In the genomic region with DNA sequence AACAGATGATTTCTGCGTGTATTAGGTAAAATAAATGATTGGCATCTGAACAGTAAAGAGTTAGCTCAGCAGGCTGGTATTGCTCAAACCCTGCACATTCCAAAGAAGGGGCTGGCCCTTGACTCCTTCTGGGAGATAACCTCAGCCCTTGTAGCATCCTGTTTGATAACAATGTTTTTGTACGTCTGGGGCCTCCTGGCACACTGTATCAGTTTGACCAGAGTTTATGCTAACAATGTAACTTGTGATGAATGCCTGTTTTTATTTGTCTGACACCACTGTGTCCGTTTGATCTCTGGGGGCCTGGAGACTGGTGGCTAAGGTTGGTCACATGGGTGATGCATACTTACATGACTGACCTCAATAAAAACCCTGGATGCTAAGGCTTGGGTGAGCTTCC, we compare ENCODE assay signal across 3 cellular contexts.
TF ChIP-seq lines count a peak whose summit lies in the region.

No MANE protein-coding gene starts in this region.

TF ChIP-seq in SK-N-SH treated with all-trans-retinoic acid at 6 μM for 48 hours, 23 proteins besides CTCF, POLR2A, EP300 and RAD21:
- TF ChIP-seq TCF4 (CRISPR knock-in tag; IDR thresholded peaks at IDR 0.05; ENCODE audit: borderline replicate concordance) (0 out of 2 replicates have a peak, but pooled peaks have one; percentile 16), PPARA (CRISPR knock-in tag; IDR thresholded peaks at IDR 0.05; ENCODE audit: borderline replicate concordance) (no peak), ISL1 (CRISPR knock-in tag; IDR thresholded peaks at IDR 0.05) (peak; percentile 72), ZC3H10 (CRISPR knock-in tag; IDR thresholded peaks at IDR 0.05) (no peak), SNAI2 (CRISPR knock-in tag; IDR thresholded peaks at IDR 0.05) (0 out of 2 replicates have a peak, but pooled peaks have one; percentile 46)
- TF ChIP-seq, protein P1, sequence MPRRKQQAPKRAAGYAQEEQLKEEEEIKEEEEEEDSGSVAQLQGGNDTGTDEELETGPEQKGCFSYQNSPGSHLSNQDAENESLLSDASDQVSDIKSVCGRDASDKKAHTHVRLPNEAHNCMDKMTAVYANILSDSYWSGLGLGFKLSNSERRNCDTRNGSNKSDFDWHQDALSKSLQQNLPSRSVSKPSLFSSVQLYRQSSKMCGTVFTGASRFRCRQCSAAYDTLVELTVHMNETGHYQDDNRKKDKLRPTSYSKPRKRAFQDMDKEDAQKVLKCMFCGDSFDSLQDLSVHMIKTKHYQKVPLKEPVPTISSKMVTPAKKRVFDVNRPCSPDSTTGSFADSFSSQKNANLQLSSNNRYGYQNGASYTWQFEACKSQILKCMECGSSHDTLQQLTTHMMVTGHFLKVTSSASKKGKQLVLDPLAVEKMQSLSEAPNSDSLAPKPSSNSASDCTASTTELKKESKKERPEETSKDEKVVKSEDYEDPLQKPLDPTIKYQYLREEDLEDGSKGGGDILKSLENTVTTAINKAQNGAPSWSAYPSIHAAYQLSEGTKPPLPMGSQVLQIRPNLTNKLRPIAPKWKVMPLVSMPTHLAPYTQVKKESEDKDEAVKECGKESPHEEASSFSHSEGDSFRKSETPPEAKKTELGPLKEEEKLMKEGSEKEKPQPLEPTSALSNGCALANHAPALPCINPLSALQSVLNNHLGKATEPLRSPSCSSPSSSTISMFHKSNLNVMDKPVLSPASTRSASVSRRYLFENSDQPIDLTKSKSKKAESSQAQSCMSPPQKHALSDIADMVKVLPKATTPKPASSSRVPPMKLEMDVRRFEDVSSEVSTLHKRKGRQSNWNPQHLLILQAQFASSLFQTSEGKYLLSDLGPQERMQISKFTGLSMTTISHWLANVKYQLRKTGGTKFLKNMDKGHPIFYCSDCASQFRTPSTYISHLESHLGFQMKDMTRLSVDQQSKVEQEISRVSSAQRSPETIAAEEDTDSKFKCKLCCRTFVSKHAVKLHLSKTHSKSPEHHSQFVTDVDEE (CRISPR knock-in tag; IDR thresholded peaks at IDR 0.05) = peak; percentile 16; the same call in 1 of the 2 replicates
- TF ChIP-seq, protein P2, sequence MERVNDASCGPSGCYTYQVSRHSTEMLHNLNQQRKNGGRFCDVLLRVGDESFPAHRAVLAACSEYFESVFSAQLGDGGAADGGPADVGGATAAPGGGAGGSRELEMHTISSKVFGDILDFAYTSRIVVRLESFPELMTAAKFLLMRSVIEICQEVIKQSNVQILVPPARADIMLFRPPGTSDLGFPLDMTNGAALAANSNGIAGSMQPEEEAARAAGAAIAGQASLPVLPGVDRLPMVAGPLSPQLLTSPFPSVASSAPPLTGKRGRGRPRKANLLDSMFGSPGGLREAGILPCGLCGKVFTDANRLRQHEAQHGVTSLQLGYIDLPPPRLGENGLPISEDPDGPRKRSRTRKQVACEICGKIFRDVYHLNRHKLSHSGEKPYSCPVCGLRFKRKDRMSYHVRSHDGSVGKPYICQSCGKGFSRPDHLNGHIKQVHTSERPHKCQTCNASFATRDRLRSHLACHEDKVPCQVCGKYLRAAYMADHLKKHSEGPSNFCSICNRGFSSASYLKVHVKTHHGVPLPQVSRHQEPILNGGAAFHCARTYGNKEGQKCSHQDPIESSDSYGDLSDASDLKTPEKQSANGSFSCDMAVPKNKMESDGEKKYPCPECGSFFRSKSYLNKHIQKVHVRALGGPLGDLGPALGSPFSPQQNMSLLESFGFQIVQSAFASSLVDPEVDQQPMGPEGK (CRISPR knock-in tag; IDR thresholded peaks at IDR 0.05; ENCODE audit: borderline replicate concordance) = no peak

TF ChIP-seq in SK-N-SH, 30 proteins besides CTCF, POLR2A, EP300 and RAD21:
- TF ChIP-seq NFIC (IDR thresholded peaks at IDR 0.05; ENCODE audit: borderline replicate concordance) = no peak
- TF ChIP-seq RXRA (IDR thresholded peaks at IDR 0.05; ENCODE audit: borderline replicate concordance, low read depth) = no peak
- no peak for TF ChIP-seq TEAD4 (IDR thresholded peaks at IDR 0.05; ENCODE audit: borderline replicate concordance, insufficient read depth)
- TF ChIP-seq YY1 (IDR thresholded peaks at IDR 0.05; ENCODE audit: low read depth) = no peak
- TF ChIP-seq, protein P3, sequence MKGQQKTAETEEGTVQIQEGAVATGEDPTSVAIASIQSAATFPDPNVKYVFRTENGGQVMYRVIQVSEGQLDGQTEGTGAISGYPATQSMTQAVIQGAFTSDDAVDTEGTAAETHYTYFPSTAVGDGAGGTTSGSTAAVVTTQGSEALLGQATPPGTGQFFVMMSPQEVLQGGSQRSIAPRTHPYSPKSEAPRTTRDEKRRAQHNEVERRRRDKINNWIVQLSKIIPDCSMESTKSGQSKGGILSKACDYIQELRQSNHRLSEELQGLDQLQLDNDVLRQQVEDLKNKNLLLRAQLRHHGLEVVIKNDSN (IDR thresholded peaks at IDR 0.05; ENCODE audit: borderline replicate concordance, low read depth) = no peak

TF ChIP-seq in endothelial cell of umbilical vein, 7 proteins besides CTCF, POLR2A, EP300 and RAD21:
- TF ChIP-seq JUN (IDR thresholded peaks at IDR 0.05; ENCODE audit: borderline replicate concordance, insufficient read depth, insufficient read length, low read depth) = peak; percentile 57
- TF ChIP-seq GATA2 (IDR thresholded peaks at IDR 0.05; ENCODE audit: insufficient read depth, insufficient read length, low read depth, low read length) = peak; percentile 94
- TF ChIP-seq FOS (IDR thresholded peaks at IDR 0.05; ENCODE audit: borderline replicate concordance, insufficient read depth, low read length) = peak; percentile 45
- no peak for TF ChIP-seq MYC (IDR thresholded peaks at IDR 0.05; ENCODE audit: low read depth, low read length)
- TF ChIP-seq EZH2 (IDR thresholded peaks at IDR 0.05; ENCODE audit: borderline replicate concordance, low read depth, low read length, severe bottlenecking) = no peak
- TF ChIP-seq, protein P4, sequence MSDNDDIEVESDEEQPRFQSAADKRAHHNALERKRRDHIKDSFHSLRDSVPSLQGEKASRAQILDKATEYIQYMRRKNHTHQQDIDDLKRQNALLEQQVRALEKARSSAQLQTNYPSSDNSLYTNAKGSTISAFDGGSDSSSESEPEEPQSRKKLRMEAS (IDR thresholded peaks at IDR 0.05; ENCODE audit: insufficient read depth, insufficient read length) = no peak
- TF ChIP-seq POLR2AphosphoS5 (IDR thresholded peaks at IDR 0.05; ENCODE audit: insufficient read depth, low read depth, low read length) = peak; percentile 98
TF ChIP-seq in endothelial cell of umbilical vein: peak in this region for 4.
